In genomic region chr17:3025421-3026124, GRCh38 we compare ENCODE assay signal across 35 cellular contexts. TPM values are rescaled to one million over a fixed set of nuclear protein-coding genes. Genes with fewer than 3 reads are reported as not detected.
DNase-seq lines count a peak whose midpoint lies in the region; ATAC-seq, FAIRE-seq and TF ChIP-seq lines count a peak whose summit lies in the region.
"Had no signal": no experiment of that assay in that cellular context is flagged by ENCODE, and none has a peak within 500 bp of the region (broad histone marks: within the 10 kb centered on the region; RNA-seq: fewer than 3 reads in every experiment).

No MANE protein-coding gene starts in this region.

- ATAC-seq in GM23338 (peak; percentile 29; the same call in 2 of the 3 replicates), HG02763 (IDR thresholded peaks at IDR 0.05; ENCODE audit: unreplicated experiment) (no peak), GM18873 (IDR thresholded peaks at IDR 0.05; ENCODE audit: low FRiP score, unreplicated experiment) (no peak)
- ATAC-seq: CD8-positive, alpha-beta T cell; GM12878; HCT116; K562; left lung; stimulated activated naive CD8-positive, alpha-beta T cell treated with anti-CD3 and anti-CD28 coated beads, Interleukin-15, amount 100 ng/mL, for 72 hours had no signal

- H3K36me3 Mint-ChIP-seq in GM23338 (ENCODE audit: low read depth): peaks cover 54% of the 10 kb centered on the region
- H3K36me3 Mint-ChIP-seq in glutamatergic neuron (ENCODE audit: unreplicated experiment): peaks cover 39% of the 10 kb centered on the region

- no peak overlapping the region for H2BK5ac ChIP-seq in trophoblast cell (ENCODE audit: low read depth, low read length, poor library complexity)

- no peak for FAIRE-seq in urothelium cell line (lab: Jason Lieb, UNC)
- FAIRE-seq: GM12878, K562 had no signal

- CTCF ChIA-PET in HEK293 (lab: Yijun Ruan, JAX): interaction anchor here (0.5 to 1.2 kb wide), 3 partner anchors 12 to 18 kb away, joined by 3 to 4 read pairs (median 3); no protein-coding TSS in a partner anchor

- H3K4me1 Mint-ChIP-seq in GM23338: no peaks in the 10 kb centered on the region
- peaks cover 12% of the 10 kb centered on the region for H3K4me1 Mint-ChIP-seq in glutamatergic neuron (ENCODE audit: low read depth, unreplicated experiment)
- H3K4me1 Mint-ChIP-seq: activated CD4-positive, alpha-beta T cell treated with anti-CD3 and anti-CD28 coated beads, Interleukin-2, amount 10 ng/mL, durations not matched to agents 24 days and 14 days; stimulated activated naive CD8-positive, alpha-beta T cell treated with anti-CD3 and anti-CD28 coated beads, Interleukin-15, amount 100 ng/mL, for 72 hours had no signal

- POLR2A ChIA-PET in HEK293 (lab: Yijun Ruan, JAX): no interaction called here

- H3K23ac ChIP-seq in trophoblast cell (ENCODE audit: low read length): no peak overlapping the region

- H4K20me1 ChIP-seq in GM23338 (replicated peaks; ENCODE audit: insufficient read depth): no peaks in the 10 kb centered on the region

- H2AFZ ChIP-seq in GM23338: no peak overlapping the region
- H2AFZ ChIP-seq in trophoblast cell (ENCODE audit: insufficient read depth, low read length, poor library complexity): no peak overlapping the region

- H3K9me2 ChIP-seq in GM23338 (ENCODE audit: insufficient read depth): no peaks in the 10 kb centered on the region

- H3K79me2 ChIP-seq in GM23338 (replicated peaks; ENCODE audit: insufficient read depth) (peaks cover 4% of the 10 kb centered on the region), trophoblast cell (ENCODE audit: control insufficient read depth, insufficient read depth, low read length, poor library complexity) (no peaks in the 10 kb centered on the region)

- H3K79me1 ChIP-seq in trophoblast cell (ENCODE audit: low read length): no peaks in the 10 kb centered on the region

- H3K4me2 ChIP-seq in GM23338 (no peak overlapping the region), trophoblast cell (ENCODE audit: low read length) (no peak overlapping the region)

- H3K36me3 ChIP-seq in GM23338 (ENCODE audit: insufficient read depth): peaks cover 26% of the 10 kb centered on the region
- peaks cover 14 to 50% of the 10 kb centered on the region in 2 experiments for H3K36me3 ChIP-seq in HEK293 (ENCODE audit: control insufficient read depth in 2 of 2, insufficient read depth in 1 of 2, low read length in 2 of 2)
- peaks cover 9 to 14% of the 10 kb centered on the region in 2 experiments for H3K36me3 ChIP-seq in trophoblast cell (ENCODE audit: control insufficient read depth in 1 of 2, insufficient read depth in 2 of 2, low read length in 2 of 2)
- H3K36me3 ChIP-seq: breast epithelium, SJCRH30 had no signal

- peak; percentile 14 to 48; a peak in 2 of 4 replicates for TF ChIP-seq CTCF in GM23338 (conservative IDR thresholded peaks at IDR 0.05; ENCODE audit: low read depth in 2 of 2)
- TF ChIP-seq CTCF in HEK293 (tag by site-specific recombination; IDR thresholded peaks at IDR 0.05): no peak
- no peak for TF ChIP-seq CTCF in glutamatergic neuron (IDR thresholded peaks at IDR 0.05; ENCODE audit: partially characterized antibody, unreplicated experiment)

- no peak overlapping the region for H3K14ac ChIP-seq in trophoblast cell (ENCODE audit: low read length)

- H3K9me3 ChIP-seq in HEK293 (ENCODE audit: control insufficient read depth, insufficient read depth, low read depth, low read length): no peaks in the 10 kb centered on the region; the same call in none of the 2 replicates
- H3K9me3 ChIP-seq in trophoblast cell (ENCODE audit: insufficient read depth, low read depth, low read length): peaks cover under 1% of the 10 kb centered on the region
- H3K9me3 ChIP-seq: BE2C, SJCRH30 had no signal

- no peak overlapping the region for H2BK12ac ChIP-seq in trophoblast cell (ENCODE audit: low read length)

- no peak overlapping the region for H3K4ac ChIP-seq in trophoblast cell (ENCODE audit: low read depth, low read length)

- H2AK5ac ChIP-seq in trophoblast cell (ENCODE audit: low read length): no peak overlapping the region

- no peaks in the 10 kb centered on the region for H3K4me1 ChIP-seq in GM23338 (ENCODE audit: insufficient read depth)
- no peaks in the 10 kb centered on the region for H3K4me1 ChIP-seq in HEK293 (ENCODE audit: control insufficient read depth, insufficient read depth, low read length)
- no peaks in the 10 kb centered on the region for H3K4me1 ChIP-seq in trophoblast cell (ENCODE audit: control insufficient read depth in 1 of 2, insufficient read depth in 2 of 2, low read length in 2 of 2)
- H3K4me1 ChIP-seq: BE2C, breast epithelium, SJCRH30 had no signal

- H3K27me3 ChIP-seq in GM23338 (ENCODE audit: insufficient read depth) (no peaks in the 10 kb centered on the region), trophoblast cell (ENCODE audit: insufficient read depth, low read length) (no peaks in the 10 kb centered on the region)
- H3K27me3 ChIP-seq: BE2C, breast epithelium, left lung, SJCRH30 had no signal

- H2BK120ac ChIP-seq in trophoblast cell (ENCODE audit: insufficient read depth, low read length, poor library complexity): no peak overlapping the region

- no peak overlapping the region for H4K8ac ChIP-seq in trophoblast cell (ENCODE audit: low read depth, low read length)

- H3K4me3 Mint-ChIP-seq in GM23338 (no peak overlapping the region), glutamatergic neuron (ENCODE audit: unreplicated experiment) (no peak overlapping the region)
- H3K4me3 Mint-ChIP-seq: activated CD4-positive, alpha-beta T cell treated with anti-CD3 and anti-CD28 coated beads, Interleukin-2, amount 10 ng/mL, durations not matched to agents 24 days and 14 days; activated naive CD8-positive, alpha-beta T cell; CD8-positive, alpha-beta T cell; immature natural killer cell; stimulated activated naive CD8-positive, alpha-beta T cell treated with anti-CD3 and anti-CD28 coated beads, Interleukin-15, amount 100 ng/mL, for 72 hours had no signal

- H3K27ac Mint-ChIP-seq in GM23338: no peak overlapping the region
- H3K27ac Mint-ChIP-seq in glutamatergic neuron (ENCODE audit: unreplicated experiment): peak overlapping the region; percentile 43
- H3K27ac Mint-ChIP-seq: activated CD4-positive, alpha-beta T cell treated with anti-CD3 and anti-CD28 coated beads, Interleukin-2, amount 10 ng/mL, durations not matched to agents 24 days and 14 days; activated naive CD8-positive, alpha-beta T cell; CD8-positive, alpha-beta T cell; stimulated activated naive CD8-positive, alpha-beta T cell treated with anti-CD3 and anti-CD28 coated beads, Interleukin-15, amount 100 ng/mL, for 72 hours had no signal

- WGBS in trophoblast cell (ENCODE audit: extremely low coverage, insufficient coverage, insufficient read length): no CpG with 5 or more reads among the region's 17 CpGs

- H3K27ac ChIP-seq in GM23338 (ENCODE audit: low read depth) (no peak overlapping the region), HEK293 (ENCODE audit: extremely low read depth, low read depth, low read length) (no peak overlapping the region), trophoblast cell (ENCODE audit: low read depth, low read length) (no peak overlapping the region)
- H3K27ac ChIP-seq: breast epithelium, epithelial cell of prostate, left lung, SJCRH30 had no signal

- H3K9me3 Mint-ChIP-seq in GM23338 (peaks cover 24% of the 10 kb centered on the region), glutamatergic neuron (ENCODE audit: unreplicated experiment) (peaks cover 20% of the 10 kb centered on the region)
- H3K9me3 Mint-ChIP-seq: immature natural killer cell had no signal

- H3K4me3 ChIP-seq in GM23338 (no peak overlapping the region), HEK293 (ENCODE audit: low read depth, low read length) (no peak overlapping the region), trophoblast cell (ENCODE audit: low read depth, low read length) (no peak overlapping the region)
- H3K4me3 ChIP-seq: breast epithelium, GM12878, K562, left lung, SJCRH30 had no signal

- H3F3A ChIP-seq in GM23338 (replicated peaks; ENCODE audit: low read depth): no peaks in the 10 kb centered on the region

- no peak overlapping the region for H3K9ac ChIP-seq in trophoblast cell (ENCODE audit: low read length)

- peak overlapping the region; percentile 17 for H4K12ac ChIP-seq in trophoblast cell (ENCODE audit: low read depth, low read length)

- DNase-seq in GM23338 (ENCODE audit: low spot score) (no peak), glutamatergic neuron (no peak), trophoblast cell (no peak), urothelium cell line (ENCODE audit: low spot score) (no peak), ureter (ENCODE audit: low spot score) (no peak)
- DNase-seq: activated CD4-positive, alpha-beta T cell treated with anti-CD3 and anti-CD28 coated beads, Interleukin-2, amount 10 ng/mL, durations not matched to agents 24 days and 14 days; BE2C; CD8-positive, alpha-beta T cell; DMS 273 treated with DMSO at 0.1 percent for 48 hours; effector CD4-positive, alpha-beta T cell; EL; hippocampal formation; immature natural killer cell; mesendoderm; NCI-H1048; NCI-H1694; NCI-H446; NCI-H748 treated with DMSO at 0.1 percent for 48 hours; SJCRH30; stimulated activated CD8-positive, alpha-beta memory T cell treated with anti-CD3 and anti-CD28 coated beads, Interleukin-4, amount 100 ng/mL, for 48 hours; stimulated activated naive CD8-positive, alpha-beta T cell treated with anti-CD3 and anti-CD28 coated beads, Interleukin-15, amount 100 ng/mL, for 72 hours; T-helper 9 cell had no signal

- H3K27me3 Mint-ChIP-seq in GM23338 (ENCODE audit: insufficient read depth, low read depth, poor library complexity) (peaks cover 7% of the 10 kb centered on the region), glutamatergic neuron (ENCODE audit: unreplicated experiment) (peaks cover 11% of the 10 kb centered on the region)
- H3K27me3 Mint-ChIP-seq: activated CD4-positive, alpha-beta T cell treated with anti-CD3 and anti-CD28 coated beads, Interleukin-2, amount 10 ng/mL, durations not matched to agents 24 days and 14 days; activated naive CD8-positive, alpha-beta T cell; stimulated activated naive CD8-positive, alpha-beta T cell treated with anti-CD3 and anti-CD28 coated beads, Interleukin-15, amount 100 ng/mL, for 72 hours had no signal

- H4K91ac ChIP-seq in trophoblast cell (ENCODE audit: low read depth, low read length): no peak overlapping the region

- no peak overlapping the region for H3K18ac ChIP-seq in trophoblast cell (ENCODE audit: low read length)

RNA-seq across cellular contexts. Expression of gene OR1D5, which starts 37.8 kb away (rescaled TPM):
- total RNA-seq in GM23338 (2014; rRNA removed; shearing (Covaris generic)): not detected in 2 replicates
- not detected in 2 replicates for polyA plus RNA-seq in GM23338 (2016; fragmentation: Nextera tagmentation; extraction: Ambion mirVana)
- total RNA-seq in glutamatergic neuron (ENCODE audit: unreplicated experiment) (not detected), ureter (not detected)
- not detected in 2 replicates for polyA plus RNA-seq in trophoblast cell (2013)
- total RNA-seq: activated CD4-positive, alpha-beta T cell treated with anti-CD3 and anti-CD28 coated beads, Interleukin-2, amount 10 ng/mL, durations not matched to agents 24 days and 14 days; breast epithelium; CD8-positive, alpha-beta T cell; GM12878; HT-29; K562; left lung; right cardiac atrium; SJCRH30 had no signal
- polyA plus RNA-seq: GM12878, immature natural killer cell, K562, right cardiac atrium, thymus had no signal

Comparison
In these comparisons a context has a peak if more than half of its experiments do, and no peak if none do; other contexts are left out.
1. CTCF ChIP-seq: peak in GM23338 (2 of 2); none in HEK293 (single experiment) and glutamatergic neuron (single experiment).